ENCODE assay signal across 8 cellular contexts in the genomic region with DNA sequence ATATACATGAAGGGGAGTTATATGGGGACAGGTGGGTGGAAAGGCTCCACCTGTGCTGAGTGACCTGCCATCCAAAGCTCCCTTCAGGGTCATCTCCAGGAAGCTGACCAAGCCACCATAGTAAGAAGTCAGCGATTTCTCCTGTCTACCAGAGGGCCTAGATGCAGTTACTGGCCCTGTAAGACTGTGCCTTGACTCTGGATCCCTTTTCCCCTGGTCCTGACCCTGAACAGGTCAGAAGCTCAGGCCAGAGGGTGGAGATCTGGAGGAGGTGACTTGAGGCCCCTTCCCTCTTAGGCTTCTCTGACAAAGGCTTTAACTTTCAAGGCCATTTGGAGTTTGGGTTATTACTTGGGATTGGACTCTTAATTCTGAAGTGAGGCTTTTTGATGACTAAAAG.
"Had no signal": no experiment of that assay in that cellular context is flagged by ENCODE, and none has a peak within 500 bp of the region (broad histone marks: within the 10 kb centered on the region; RNA-seq: fewer than 3 reads in every experiment).

No MANE protein-coding gene starts in this region.

- H3K4me3 ChIP-seq: GM12878 had no signal

- ATAC-seq: GM12878 had no signal

- FAIRE-seq: G401.6, GM12878, GM12891, GM12892, GM18507, GM19239 had no signal

- DNase-seq: GDM1, GF-D8 had no signal
